Comparison of ENCODE assay signal across 17 cellular contexts in the genomic region with DNA sequence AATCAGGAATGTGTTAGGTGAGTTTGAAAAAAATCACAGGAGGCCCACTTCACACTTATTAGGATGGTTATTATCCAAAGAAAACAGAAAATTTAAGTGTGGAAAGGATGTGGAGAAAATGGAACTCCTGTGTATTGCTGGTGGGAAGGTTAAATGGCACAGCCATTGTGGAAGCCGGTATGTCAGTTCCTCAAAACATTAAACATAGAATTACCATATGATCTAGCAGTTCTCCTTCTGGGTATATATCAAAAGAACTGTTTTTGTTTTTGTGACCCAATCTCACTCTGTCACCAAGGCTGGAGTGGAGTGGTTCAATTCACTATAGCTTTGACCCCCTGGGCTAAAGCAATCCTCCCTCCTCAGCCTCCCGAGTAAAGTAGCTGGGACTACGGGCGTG. TPM values are rescaled to one million over a fixed set of nuclear protein-coding genes. Genes with fewer than 3 reads are reported as not detected.
DNase-seq lines count a peak whose midpoint lies in the region; ATAC-seq, FAIRE-seq and TF ChIP-seq lines count a peak whose summit lies in the region.
"Had no signal": no experiment of that assay in that cellular context is flagged by ENCODE, and none has a peak within 500 bp of the region (broad histone marks: within the 10 kb centered on the region; RNA-seq: fewer than 3 reads in every experiment).

No MANE protein-coding gene starts in this region.

- H3K27ac ChIP-seq in HepG2 (ENCODE audit: extremely low read length, insufficient read depth, low read length) (peak overlapping the region; percentile 29), right lobe of liver (peak overlapping the region in 1 of 3 donors; percentile 11)
- no peak overlapping the region for H3K27ac ChIP-seq in CD8-positive, alpha-beta T cell (ENCODE audit: low read depth, low read length)
- H3K27ac ChIP-seq: C4-2B had no signal

- TF ChIP-seq RAD21 in HepG2 (CRISPR knock-in tag; IDR thresholded peaks at IDR 0.05), result no peak

- H3K9me3 ChIP-seq in HepG2 (ENCODE audit: low read length) (no peaks in the 10 kb centered on the region), right lobe of liver (no peaks in the 10 kb centered on the region)
- no peaks in the 10 kb centered on the region for H3K9me3 ChIP-seq in CD8-positive, alpha-beta T cell (ENCODE audit: low read length)

- H3K27me3 ChIP-seq in HepG2 (ENCODE audit: control insufficient read depth in 1 of 2, insufficient read depth in 2 of 2, low read length in 2 of 2) (no peaks in the 10 kb centered on the region), right lobe of liver (no peaks in the 10 kb centered on the region)
- no peaks in the 10 kb centered on the region for H3K27me3 ChIP-seq in CD8-positive, alpha-beta T cell (ENCODE audit: insufficient read depth, low read length)

- CTCF ChIA-PET in HepG2 (lab: Yijun Ruan, JAX; ENCODE audit: low intra/inter-chr PET ratio, low total read pairs), result no interaction called here
- CTCF ChIA-PET in CD8-positive, alpha-beta T cell (lab: Charles Lee), result interaction anchor here (1.1 kb wide), 1 partner anchor 14 kb away, joined by 3 read pairs; no protein-coding TSS in a partner anchor

- peaks cover 19% of the 10 kb centered on the region for H3K4me1 Mint-ChIP-seq in activated T-helper 17 cell treated with anti-CD3 and anti-CD28 coated beads, Interleukin-2, amount 50 U/mL, for 72 hours
- H3K4me1 Mint-ChIP-seq in mesothelial cell of epicardium, result peaks cover 18% of the 10 kb centered on the region
- H3K4me1 Mint-ChIP-seq in CD8-positive, alpha-beta T cell (ENCODE audit: low read depth), result peaks cover 20% of the 10 kb centered on the region

- TF ChIP-seq POLR2A in HepG2 (IDR thresholded peaks at IDR 0.05; ENCODE audit: insufficient read depth in 1 of 2, low read depth in 2 of 2, low read length in 2 of 2) (no peak), right lobe of liver (IDR thresholded peaks at IDR 0.05) (no peak)

- TF ChIP-seq EP300 in HepG2 (IDR thresholded peaks at IDR 0.05; ENCODE audit: low read depth in 2 of 2, low read length in 2 of 2), result no peak
- TF ChIP-seq EP300 in HepG2 (CRISPR knock-in tag; IDR thresholded peaks at IDR 0.05; ENCODE audit: borderline replicate concordance), result no peak

- H3K27me3 Mint-ChIP-seq in activated T-helper 17 cell treated with anti-CD3 and anti-CD28 coated beads, Interleukin-2, amount 50 U/mL, for 72 hours, result no peaks in the 10 kb centered on the region
- H3K27me3 Mint-ChIP-seq in mesothelial cell of epicardium (ENCODE audit: low read depth), result no peaks in the 10 kb centered on the region
- H3K27me3 Mint-ChIP-seq in CD8-positive, alpha-beta T cell (ENCODE audit: low read depth), result no peaks in the 10 kb centered on the region

- peaks cover 0 to 4% of the 10 kb centered on the region in 2 experiments; a peak in 1 of 5 replicates for H3K36me3 ChIP-seq in HepG2 (replicated peaks in 1 of 2; ENCODE audit: control insufficient read depth in 1 of 2, insufficient read depth in 2 of 2, low read length in 2 of 2)
- H3K36me3 ChIP-seq in right lobe of liver, result no peaks in the 10 kb centered on the region
- H3K36me3 ChIP-seq in CD8-positive, alpha-beta T cell (ENCODE audit: insufficient read depth, low read length), result peaks cover 4% of the 10 kb centered on the region

- H3K36me3 Mint-ChIP-seq in activated T-helper 17 cell treated with anti-CD3 and anti-CD28 coated beads, Interleukin-2, amount 50 U/mL, for 72 hours (ENCODE audit: low read depth), result peaks cover 49% of the 10 kb centered on the region
- H3K36me3 Mint-ChIP-seq in mesothelial cell of epicardium, result peaks cover 16% of the 10 kb centered on the region
- peaks cover 44% of the 10 kb centered on the region for H3K36me3 Mint-ChIP-seq in CD8-positive, alpha-beta T cell

- no peak overlapping the region for H3K9ac ChIP-seq in HepG2 (ENCODE audit: insufficient read depth, low read depth, low read length)

- 89% methylated on average over 4 of the region's 4 CpGs for WGBS in HepG2 (ENCODE audit: low lambda C conversion rate)
- WGBS in right lobe of liver (ENCODE audit: insufficient coverage, low coverage, low lambda C conversion rate, missing lambda C conversion rate), result 78% methylated on average over 4 of the region's 4 CpGs

- no peak overlapping the region for H2AFZ ChIP-seq in HepG2 (ENCODE audit: low read length)

- FAIRE-seq in HepG2 (lab: Jason Lieb, UNC), result no peak
- FAIRE-seq: A204.1 had no signal

- ATAC-seq in HepG2 (no peak), right lobe of liver (no peak), HG03571 (IDR thresholded peaks at IDR 0.05; ENCODE audit: unreplicated experiment) (no peak)
- no peak for ATAC-seq in activated T-helper 17 cell treated with anti-CD3 and anti-CD28 coated beads, Interleukin-2, amount 50 U/mL, for 72 hours (replicated peaks)
- no peak for ATAC-seq in CD8-positive, alpha-beta T cell
- ATAC-seq: Right ventricle myocardium inferior had no signal

- peaks cover 17% of the 10 kb centered on the region for H3K79me2 ChIP-seq in HepG2 (ENCODE audit: insufficient read depth, low read length)

- DNase-seq in HepG2 (ENCODE audit: low spot score) (no peak), right lobe of liver (no peak), mesothelial cell of epicardium (ENCODE audit: low spot score in 2 of 2, unreplicated experiment in 2 of 2) (no peak), NCI-H1092 treated with DMSO at 0.1 percent for 48 hours (lab: John Stamatoyannopoulos, UW) (no peak)
- DNase-seq in NK-92 treated with Interleukin-12 subunit alpha and Interleukin-12 subunit beta, amount 100 ng/mL, for 24 hours (lab: John Stamatoyannopoulos, UW), result no peak
- DNase-seq in CD8-positive, alpha-beta T cell, result no peak
- DNase-seq: Calu3, HCEC 1CT, NCI-H1105 treated with DMSO at 0.1 percent for 48 hours, NCI-H187, NCI-H69 had no signal

- H3K4me3 ChIP-seq in HepG2 (replicated peaks in 1 of 3; ENCODE audit: insufficient read depth in 1 of 3, low read depth in 2 of 3, low read length in 3 of 3), result no peak overlapping the region
- H3K4me3 ChIP-seq in right lobe of liver, result no peak overlapping the region
- no peak overlapping the region for H3K4me3 ChIP-seq in CD8-positive, alpha-beta T cell (ENCODE audit: low read depth, low read length)

- TF ChIP-seq CTCF in HepG2 (CRISPR knock-in tag; IDR thresholded peaks at IDR 0.05) (no peak), right lobe of liver (IDR thresholded peaks at IDR 0.05) (no peak), mesothelial cell of epicardium (IDR thresholded peaks at IDR 0.05; ENCODE audit: unreplicated experiment) (no peak)
- TF ChIP-seq CTCF in CD8-positive, alpha-beta T cell (IDR thresholded peaks at IDR 0.05), result no peak

- POLR2A ChIA-PET in HepG2 (lab: Yijun Ruan, JAX), result interaction anchor here (1.1 to 1.3 kb wide), 2 partner anchors 11 to 33 kb away, joined by 3 read pairs; a partner anchor contains a TSS
- POLR2A ChIA-PET in CD8-positive, alpha-beta T cell (lab: Charles Lee), result interaction anchor here (0.9 kb wide), 1 partner anchor 101 kb away, joined by 3 read pairs; a partner anchor contains a TSS

- BruUV-seq in HepG2 (replicated peaks; lab: Mats Ljungman, UMichigan), result no TSS peak

- H3K4me2 ChIP-seq in HepG2 (ENCODE audit: low read depth, low read length), result no peak overlapping the region

- in situ Hi-C loops in HepG2 (cut with HindIII; ENCODE audit: extremely low pct_ligation_motif_present, low pct_unique_long_range_greater_than_20kb), result no loop called here

- no peaks in the 10 kb centered on the region for H3K9me3 Mint-ChIP-seq in activated T-helper 17 cell treated with anti-CD3 and anti-CD28 coated beads, Interleukin-2, amount 50 U/mL, for 72 hours
- no peaks in the 10 kb centered on the region for H3K9me3 Mint-ChIP-seq in mesothelial cell of epicardium
- H3K9me3 Mint-ChIP-seq in CD8-positive, alpha-beta T cell, result no peaks in the 10 kb centered on the region

- peak overlapping the region; percentile 2 for H3K27ac Mint-ChIP-seq in activated T-helper 17 cell treated with anti-CD3 and anti-CD28 coated beads, Interleukin-2, amount 50 U/mL, for 72 hours
- H3K27ac Mint-ChIP-seq in mesothelial cell of epicardium, result peak overlapping the region; percentile 57
- H3K27ac Mint-ChIP-seq in CD8-positive, alpha-beta T cell, result no peak overlapping the region

- H3K4me1 ChIP-seq in HepG2 (ENCODE audit: insufficient read depth, low read length) (peaks cover 49% of the 10 kb centered on the region), right lobe of liver (peaks cover 0 to 34% (median 19%) of the 10 kb centered on the region in 4 donors)
- no peaks in the 10 kb centered on the region for H3K4me1 ChIP-seq in CD8-positive, alpha-beta T cell (ENCODE audit: insufficient read depth, low read length)

- no peaks in the 10 kb centered on the region for H4K20me1 ChIP-seq in HepG2 (ENCODE audit: insufficient read depth, low read length)

- intact Hi-C loops in HepG2 (cut with micrococcal nuclease; ENCODE audit: unreplicated experiment), result no loop called here
- intact Hi-C loops in right lobe of liver (cut with DNase I), result no loop called here
- intact Hi-C loops in CD8-positive, alpha-beta T cell (cut with DNase I, micrococcal nuclease), result no loop called here

- H3K4me3 Mint-ChIP-seq in activated T-helper 17 cell treated with anti-CD3 and anti-CD28 coated beads, Interleukin-2, amount 50 U/mL, for 72 hours, result no peak overlapping the region
- no peak overlapping the region for H3K4me3 Mint-ChIP-seq in mesothelial cell of epicardium
- no peak overlapping the region for H3K4me3 Mint-ChIP-seq in CD8-positive, alpha-beta T cell

RNA-seq across cellular contexts. Expression of a gene that starts 10.4 kb away (rescaled TPM):
- total RNA-seq in HepG2 (2016; rRNA removed; fragmentation: Illumina TruSeq; extraction: Trizol) (19.2 and 23.3 TPM in 2 replicates), right lobe of liver (10 to 100 TPM; 11.5 to 49.3 (median 19.5) TPM), mesothelial cell of epicardium (20.9 to 24.4 TPM (median 24.2 TPM) in 3 replicates)
- total RNA-seq in HepG2 (2016; cell fraction: cytosol; rRNA removed; fragmentation: Illumina TruSeq; extraction: Trizol; ENCODE audit: low read depth), result 8.3 and 9.4 TPM in 2 replicates
- 18.8 and 22.2 TPM in 2 replicates for total RNA-seq in HepG2 (2016; cell fraction: insoluble cytoplasmic fraction; rRNA removed; fragmentation: Illumina TruSeq; extraction: Trizol)
- 14.4 and 14.9 TPM in 2 replicates for total RNA-seq in HepG2 (2016; cell fraction: membrane; rRNA removed; fragmentation: Illumina TruSeq; extraction: Trizol)
- 20.2 and 21.1 TPM in 2 replicates for total RNA-seq in HepG2 (2016; cell fraction: nucleus; rRNA removed; fragmentation: Illumina TruSeq; extraction: Trizol)
- 44.0 and 55.3 TPM in 2 replicates for polyA plus RNA-seq in HepG2 (2011; rRNA removed)
- 40.1 and 40.5 TPM in 2 replicates for polyA plus RNA-seq in HepG2 (2011; cell fraction: cytosol; rRNA removed)
- polyA plus RNA-seq in HepG2 (2011; cell fraction: nucleus; rRNA removed), result 167 and 208 TPM in 2 replicates
- polyA plus RNA-seq in HepG2 (2012), result 19.2 and 22.5 TPM in 2 replicates
- polyA plus RNA-seq in HepG2 (2016; cell fraction: cytosol; fragmentation: Illumina TruSeq; extraction: Trizol; ENCODE audit: low read depth), result 6.8 and 9.0 TPM in 2 replicates
- polyA plus RNA-seq in HepG2 (2016; cell fraction: insoluble cytoplasmic fraction; fragmentation: Illumina TruSeq; extraction: Trizol; ENCODE audit: low read depth), result 21.3 TPM in 2 replicates
- 11.2 and 14.4 TPM in 2 replicates for polyA plus RNA-seq in HepG2 (2016; cell fraction: membrane; fragmentation: Illumina TruSeq; extraction: Trizol; ENCODE audit: low read depth)
- polyA plus RNA-seq in HepG2 (2016; cell fraction: nucleus; fragmentation: Illumina TruSeq; extraction: Trizol; ENCODE audit: insufficient read depth, low read depth), result 60.8 and 65.3 TPM in 2 replicates
- polyA minus RNA-seq in HepG2 (2011; rRNA and poly(A)+ RNA removed; ENCODE audit: low replicate concordance), result 25.9 and 65.3 TPM in 2 replicates
- 7.5 and 9.9 TPM in 2 replicates for polyA minus RNA-seq in HepG2 (2011; cell fraction: cytosol; rRNA and poly(A)+ RNA removed)
- 24.6 and 30.2 TPM in 2 replicates for polyA minus RNA-seq in HepG2 (2011; cell fraction: nucleus; rRNA and poly(A)+ RNA removed)
- 10 to 100 TPM; 35.9 to 38.7 TPM for total RNA-seq in activated T-helper 17 cell treated with anti-CD3 and anti-CD28 coated beads, Interleukin-2, amount 50 U/mL, for 72 hours
- total RNA-seq in CD8-positive, alpha-beta T cell, result 10 to 100 TPM in 1 of 2 experiments, 1 to 10 TPM in 1; 9.6 to 11.0 TPM

RNA-seq across cellular contexts. Expression of a gene that starts 10.8 kb away (rescaled TPM):
- total RNA-seq in HepG2 (2016; rRNA removed; fragmentation: Illumina TruSeq; extraction: Trizol) (26.5 and 30.2 TPM in 2 replicates), right lobe of liver (10 to 100 TPM in 5 of 6 experiments, 1 to 10 TPM in 1; 7.8 to 23.7 (median 17.7) TPM), mesothelial cell of epicardium (36.4 to 44.3 TPM (median 41.2 TPM) in 3 replicates)
- total RNA-seq in HepG2 (2016; cell fraction: cytosol; rRNA removed; fragmentation: Illumina TruSeq; extraction: Trizol; ENCODE audit: low read depth), result 6.4 and 7.8 TPM in 2 replicates
- total RNA-seq in HepG2 (2016; cell fraction: insoluble cytoplasmic fraction; rRNA removed; fragmentation: Illumina TruSeq; extraction: Trizol), result 30.1 and 30.4 TPM in 2 replicates
- 7.4 and 8.6 TPM in 2 replicates for total RNA-seq in HepG2 (2016; cell fraction: membrane; rRNA removed; fragmentation: Illumina TruSeq; extraction: Trizol)
- total RNA-seq in HepG2 (2016; cell fraction: nucleus; rRNA removed; fragmentation: Illumina TruSeq; extraction: Trizol), result 17.9 and 19.3 TPM in 2 replicates
- polyA plus RNA-seq in HepG2 (2011; rRNA removed), result 22.2 and 23.0 TPM in 2 replicates
- polyA plus RNA-seq in HepG2 (2011; cell fraction: cytosol; rRNA removed), result 25.4 and 31.1 TPM in 2 replicates
- polyA plus RNA-seq in HepG2 (2011; cell fraction: nucleus; rRNA removed), result 71.0 and 88.9 TPM in 2 replicates
- polyA plus RNA-seq in HepG2 (2012), result 15.6 and 17.8 TPM in 2 replicates
- polyA plus RNA-seq in HepG2 (2016; cell fraction: cytosol; fragmentation: Illumina TruSeq; extraction: Trizol; ENCODE audit: low read depth), result 4.4 TPM in 2 replicates
- polyA plus RNA-seq in HepG2 (2016; cell fraction: insoluble cytoplasmic fraction; fragmentation: Illumina TruSeq; extraction: Trizol; ENCODE audit: low read depth), result 27.5 and 28.1 TPM in 2 replicates
- 3.8 and 5.1 TPM in 2 replicates for polyA plus RNA-seq in HepG2 (2016; cell fraction: membrane; fragmentation: Illumina TruSeq; extraction: Trizol; ENCODE audit: low read depth)
- 36.5 and 39.9 TPM in 2 replicates for polyA plus RNA-seq in HepG2 (2016; cell fraction: nucleus; fragmentation: Illumina TruSeq; extraction: Trizol; ENCODE audit: insufficient read depth, low read depth)
- 9.9 and 24.8 TPM in 2 replicates for polyA minus RNA-seq in HepG2 (2011; rRNA and poly(A)+ RNA removed; ENCODE audit: low replicate concordance)
- polyA minus RNA-seq in HepG2 (2011; cell fraction: cytosol; rRNA and poly(A)+ RNA removed), result 5.3 and 10.7 TPM in 2 replicates
- polyA minus RNA-seq in HepG2 (2011; cell fraction: nucleus; rRNA and poly(A)+ RNA removed), result 27.2 and 33.7 TPM in 2 replicates
- 10 to 100 TPM; 30.3 to 34.3 TPM for total RNA-seq in activated T-helper 17 cell treated with anti-CD3 and anti-CD28 coated beads, Interleukin-2, amount 50 U/mL, for 72 hours
- 10 to 100 TPM; 11.2 to 11.9 TPM for total RNA-seq in CD8-positive, alpha-beta T cell

RNA-seq across cellular contexts. Expression of a gene that starts 26.7 kb away (rescaled TPM):
- total RNA-seq in HepG2 (2016; rRNA removed; fragmentation: Illumina TruSeq; extraction: Trizol) (0.34 and 0.51 TPM in 2 replicates), right lobe of liver (1 to 10 TPM in 2 of 6 experiments, under 1 TPM in 4; 0.51 to 1.6 (median 0.83) TPM), mesothelial cell of epicardium (0.44 to 0.47 TPM (median 0.45 TPM) in 3 replicates)
- total RNA-seq in HepG2 (2016; cell fraction: cytosol; rRNA removed; fragmentation: Illumina TruSeq; extraction: Trizol; ENCODE audit: low read depth), result not detected in 2 replicates
- 0.24 and 0.67 TPM in 2 replicates for total RNA-seq in HepG2 (2016; cell fraction: insoluble cytoplasmic fraction; rRNA removed; fragmentation: Illumina TruSeq; extraction: Trizol)
- 0.12 and 0.14 TPM in 2 replicates for total RNA-seq in HepG2 (2016; cell fraction: membrane; rRNA removed; fragmentation: Illumina TruSeq; extraction: Trizol)
- total RNA-seq in HepG2 (2016; cell fraction: nucleus; rRNA removed; fragmentation: Illumina TruSeq; extraction: Trizol), result 0.97 and 1.1 TPM in 2 replicates
- polyA plus RNA-seq in HepG2 (2011; rRNA removed), result 1.0 and 1.1 TPM in 2 replicates
- 0.38 and 0.59 TPM in 2 replicates for polyA plus RNA-seq in HepG2 (2011; cell fraction: cytosol; rRNA removed)
- 2.6 and 3.2 TPM in 2 replicates for polyA plus RNA-seq in HepG2 (2011; cell fraction: nucleus; rRNA removed)
- 1.3 and 1.5 TPM in 2 replicates for polyA plus RNA-seq in HepG2 (2012)
- polyA plus RNA-seq in HepG2 (2016; cell fraction: cytosol; fragmentation: Illumina TruSeq; extraction: Trizol; ENCODE audit: low read depth), result not detected in 2 replicates
- 0.23 and 0.52 TPM in 2 replicates for polyA plus RNA-seq in HepG2 (2016; cell fraction: insoluble cytoplasmic fraction; fragmentation: Illumina TruSeq; extraction: Trizol; ENCODE audit: low read depth)
- 0.17 and 0.19 TPM in 2 replicates for polyA plus RNA-seq in HepG2 (2016; cell fraction: membrane; fragmentation: Illumina TruSeq; extraction: Trizol; ENCODE audit: low read depth)
- 1.7 and 2.1 TPM in 2 replicates for polyA plus RNA-seq in HepG2 (2016; cell fraction: nucleus; fragmentation: Illumina TruSeq; extraction: Trizol; ENCODE audit: insufficient read depth, low read depth)
- polyA minus RNA-seq in HepG2 (2011; rRNA and poly(A)+ RNA removed; ENCODE audit: low replicate concordance), result 1.5 and 2.1 TPM in 2 replicates
- polyA minus RNA-seq in HepG2 (2011; cell fraction: cytosol; rRNA and poly(A)+ RNA removed), result 0.26 and 0.30 TPM in 2 replicates
- polyA minus RNA-seq in HepG2 (2011; cell fraction: nucleus; rRNA and poly(A)+ RNA removed), result 2.8 and 3.6 TPM in 2 replicates
- total RNA-seq in activated T-helper 17 cell treated with anti-CD3 and anti-CD28 coated beads, Interleukin-2, amount 50 U/mL, for 72 hours, result 1 to 10 TPM; 2.4 to 2.7 TPM
- total RNA-seq in CD8-positive, alpha-beta T cell, result 1 to 10 TPM; 1.0 to 1.1 TPM

RNA-seq across cellular contexts. Expression of a gene that starts 32.0 kb away (rescaled TPM):
- total RNA-seq in HepG2 (2016; rRNA removed; fragmentation: Illumina TruSeq; extraction: Trizol) (0.49 and 0.53 TPM in 2 replicates), right lobe of liver (not detected), mesothelial cell of epicardium (0.63 to 1.7 TPM (median 1.2 TPM) in 3 replicates)
- not detected in 2 replicates for total RNA-seq in HepG2 (2016; cell fraction: cytosol; rRNA removed; fragmentation: Illumina TruSeq; extraction: Trizol; ENCODE audit: low read depth)
- total RNA-seq in HepG2 (2016; cell fraction: insoluble cytoplasmic fraction; rRNA removed; fragmentation: Illumina TruSeq; extraction: Trizol), result 0.52 and 0.55 TPM in 2 replicates
- 0.34 TPM in 2 replicates for total RNA-seq in HepG2 (2016; cell fraction: membrane; rRNA removed; fragmentation: Illumina TruSeq; extraction: Trizol)
- not detected in 2 replicates for total RNA-seq in HepG2 (2016; cell fraction: nucleus; rRNA removed; fragmentation: Illumina TruSeq; extraction: Trizol)
- polyA plus RNA-seq in HepG2 (2011; rRNA removed), result 0.47 and 0.55 TPM in 2 replicates
- 0.81 and 0.82 TPM in 2 replicates for polyA plus RNA-seq in HepG2 (2011; cell fraction: cytosol; rRNA removed)
- polyA plus RNA-seq in HepG2 (2011; cell fraction: nucleus; rRNA removed), result 0.35 and 0.62 TPM in 2 replicates
- polyA plus RNA-seq in HepG2 (2012), result 0.68 TPM in 2 replicates
- not detected in 2 replicates for polyA plus RNA-seq in HepG2 (2016; cell fraction: cytosol; fragmentation: Illumina TruSeq; extraction: Trizol; ENCODE audit: low read depth)
- polyA plus RNA-seq in HepG2 (2016; cell fraction: insoluble cytoplasmic fraction; fragmentation: Illumina TruSeq; extraction: Trizol; ENCODE audit: low read depth), result 0.46 and 0.48 TPM in 2 replicates
- not detected in 2 replicates for polyA plus RNA-seq in HepG2 (2016; cell fraction: membrane; fragmentation: Illumina TruSeq; extraction: Trizol; ENCODE audit: low read depth)
- polyA plus RNA-seq in HepG2 (2016; cell fraction: nucleus; fragmentation: Illumina TruSeq; extraction: Trizol; ENCODE audit: insufficient read depth, low read depth), result not detected in 2 replicates
- 0.21 TPM in 1 of 2 replicates, not detected in the other for polyA minus RNA-seq in HepG2 (2011; rRNA and poly(A)+ RNA removed; ENCODE audit: low replicate concordance)
- polyA minus RNA-seq in HepG2 (2011; cell fraction: cytosol; rRNA and poly(A)+ RNA removed), result not detected in 2 replicates
- polyA minus RNA-seq in HepG2 (2011; cell fraction: nucleus; rRNA and poly(A)+ RNA removed), result 0.87 TPM in 1 of 2 replicates, not detected in the other
- not detected for total RNA-seq in activated T-helper 17 cell treated with anti-CD3 and anti-CD28 coated beads, Interleukin-2, amount 50 U/mL, for 72 hours
- not detected for total RNA-seq in CD8-positive, alpha-beta T cell
- total RNA-seq: HT1080, Right ventricle myocardium inferior had no signal

RNA-seq across cellular contexts. Expression of a gene that starts 32.6 kb away (rescaled TPM):
- 92.4 and 93.1 TPM in 2 replicates for total RNA-seq in HepG2 (2016; rRNA removed; fragmentation: Illumina TruSeq; extraction: Trizol)
- total RNA-seq in HepG2 (2016; cell fraction: cytosol; rRNA removed; fragmentation: Illumina TruSeq; extraction: Trizol; ENCODE audit: low read depth), result 106 and 198 TPM in 2 replicates
- total RNA-seq in HepG2 (2016; cell fraction: insoluble cytoplasmic fraction; rRNA removed; fragmentation: Illumina TruSeq; extraction: Trizol), result 92.8 and 98.5 TPM in 2 replicates
- 116 and 181 TPM in 2 replicates for total RNA-seq in HepG2 (2016; cell fraction: membrane; rRNA removed; fragmentation: Illumina TruSeq; extraction: Trizol)
- 33.3 and 38.5 TPM in 2 replicates for total RNA-seq in HepG2 (2016; cell fraction: nucleus; rRNA removed; fragmentation: Illumina TruSeq; extraction: Trizol)
- polyA plus RNA-seq in HepG2 (2011; rRNA removed), result 51.5 and 55.8 TPM in 2 replicates
- polyA plus RNA-seq in HepG2 (2011; cell fraction: cytosol; rRNA removed), result 71.1 and 107 TPM in 2 replicates
- polyA plus RNA-seq in HepG2 (2011; cell fraction: nucleus; rRNA removed), result 36.7 and 39.2 TPM in 2 replicates
- polyA plus RNA-seq in HepG2 (2012), result 23.3 and 24.8 TPM in 2 replicates
- polyA plus RNA-seq in HepG2 (2016; cell fraction: cytosol; fragmentation: Illumina TruSeq; extraction: Trizol; ENCODE audit: low read depth), result 113 and 197 TPM in 2 replicates
- polyA plus RNA-seq in HepG2 (2016; cell fraction: insoluble cytoplasmic fraction; fragmentation: Illumina TruSeq; extraction: Trizol; ENCODE audit: low read depth), result 83.4 and 86.6 TPM in 2 replicates
- polyA plus RNA-seq in HepG2 (2016; cell fraction: membrane; fragmentation: Illumina TruSeq; extraction: Trizol; ENCODE audit: low read depth), result 98.6 and 148 TPM in 2 replicates
- polyA plus RNA-seq in HepG2 (2016; cell fraction: nucleus; fragmentation: Illumina TruSeq; extraction: Trizol; ENCODE audit: insufficient read depth, low read depth), result 46.0 and 55.2 TPM in 2 replicates
- polyA minus RNA-seq in HepG2 (2011; rRNA and poly(A)+ RNA removed; ENCODE audit: low replicate concordance), result 37.3 and 70.3 TPM in 2 replicates
- 16.0 and 18.6 TPM in 2 replicates for polyA minus RNA-seq in HepG2 (2011; cell fraction: cytosol; rRNA and poly(A)+ RNA removed)
- polyA minus RNA-seq in HepG2 (2011; cell fraction: nucleus; rRNA and poly(A)+ RNA removed), result 13.9 and 15.3 TPM in 2 replicates
- total RNA-seq in right lobe of liver, result 100 to 1,000 TPM in 2 of 6 experiments, 10 to 100 TPM in 4; 65.4 to 181 (median 82.0) TPM
- total RNA-seq in activated T-helper 17 cell treated with anti-CD3 and anti-CD28 coated beads, Interleukin-2, amount 50 U/mL, for 72 hours, result 10 to 100 TPM; 46.1 to 50.4 TPM
- total RNA-seq in mesothelial cell of epicardium, result 12.6 to 15.8 TPM (median 14.4 TPM) in 3 replicates
- 10 to 100 TPM; 17.2 to 17.3 TPM for total RNA-seq in CD8-positive, alpha-beta T cell
